ENCODE assay signal across 39 cellular contexts in the genomic region with DNA sequence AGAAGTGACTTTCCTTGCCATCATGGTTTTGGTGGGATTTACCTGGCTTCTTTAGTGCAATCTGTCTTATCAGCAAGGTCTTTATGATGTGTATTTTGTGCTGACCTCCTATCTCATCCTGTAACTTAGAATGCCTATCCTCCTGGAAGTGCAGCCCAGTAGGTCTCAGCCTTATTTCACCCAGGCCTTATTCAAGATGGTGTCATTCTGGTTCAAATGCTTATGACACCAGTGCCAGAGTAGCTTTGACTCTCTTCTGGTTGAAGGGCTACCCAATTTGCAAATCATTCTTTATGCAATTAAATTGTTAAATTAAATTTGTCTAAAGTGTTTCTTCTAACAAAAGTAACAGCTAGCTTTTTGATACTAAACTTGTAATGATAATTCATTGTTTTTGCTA. TPM values are rescaled to one million over a fixed set of nuclear protein-coding genes. Genes with fewer than 3 reads are reported as not detected.
"Had no signal": no experiment of that assay in that cellular context is flagged by ENCODE, and none has a peak within 500 bp of the region (broad histone marks: within the 10 kb centered on the region; RNA-seq: fewer than 3 reads in every experiment).

No MANE protein-coding gene starts in this region.

- H3K4me3 ChIP-seq: adrenal gland, ascending aorta, body of pancreas, breast epithelium, cardiac muscle cell had no signal

- ATAC-seq: activated naive CD4-positive, alpha-beta T cell treated with anti-CD3 and anti-CD28 coated beads, Interleukin-2, amount 50 U/mL, for 72 hours; activated naive CD8-positive, alpha-beta T cell treated with anti-CD3 and anti-CD28 coated beads, Interleukin-2, amount 50 U/mL, for 24 hours; activated T-cell treated with anti-CD3 and anti-CD28 coated beads, Interleukin-2, amount 50 U/mL, for 4 hours; activated T-cell treated with anti-CD3 and anti-CD28 coated beads, Interleukin-2, amount 50 U/mL, for 72 hours; activated T-helper 17 cell treated with anti-CD3 and anti-CD28 coated beads, Interleukin-2, amount 50 U/mL, for 72 hours; body of pancreas had no signal

- H3K4me1 ChIP-seq: adrenal gland, ascending aorta, body of pancreas, breast epithelium had no signal

- DNase-seq: activated effector memory CD4-positive, alpha-beta T cell treated with anti-CD3 and anti-CD28 coated beads, Interleukin-2, amount 50 U/mL, for 16 hours; activated effector memory CD4-positive, alpha-beta T cell treated with Interleukin-2 at 50 U/mL for 16 hours; activated gamma-delta T cell; activated gamma-delta T cell treated with Interleukin-2 at 50 U/mL for 16 hours; activated naive CD4-positive, alpha-beta T cell; activated naive CD4-positive, alpha-beta T cell treated with anti-CD3 and anti-CD28 coated beads for 36 hours; activated naive CD4-positive, alpha-beta T cell treated with anti-CD3 and anti-CD28 coated beads, Interleukin-2, amount 10 ng/mL, durations not matched to agents 7 days and 5 days; activated naive CD4-positive, alpha-beta T cell treated with anti-CD3 and anti-CD28 coated beads, Interleukin-2, amount 50 U/mL, for 16 hours; activated naive CD4-positive, alpha-beta T cell treated with Interleukin-2 at 50 U/mL for 16 hours; activated naive CD8-positive, alpha-beta T cell treated with anti-CD3 and anti-CD28 coated beads for 36 hours; activated naive CD8-positive, alpha-beta T cell treated with anti-CD3 and anti-CD28 coated beads, Interleukin-2, amount 10 ng/mL, durations not matched to agents 7 days and 5 days; activated naive CD8-positive, alpha-beta T cell treated with anti-CD3 and anti-CD28 coated beads, Interleukin-2, amount 50 U/mL, for 24 hours; activated T-cell treated with anti-CD3 and anti-CD28 coated beads, Interleukin-2, amount 50 U/mL, for 24 hours; activated T-cell treated with anti-CD3 and anti-CD28 coated beads, Interleukin-2, amount 50 U/mL, for 4 hours; activated T-cell treated with anti-CD3 and anti-CD28 coated beads, Interleukin-2, amount 50 U/mL, for 48 hours; activated T-cell treated with anti-CD3 and anti-CD28 coated beads, Interleukin-2, amount 50 U/mL, for 72 hours; adrenal gland; amniotic stem cell; amygdala; anterior cingulate cortex; aorta; body of pancreas; brain microvascular endothelial cell; caudate nucleus; central memory CD4-positive, alpha-beta T cell; cerebellar nuclear complex had no signal

- H3K9me3 ChIP-seq: adrenal gland, ascending aorta, body of pancreas, breast epithelium had no signal

- H3K27ac ChIP-seq: adrenal gland, ascending aorta, body of pancreas, brain microvascular endothelial cell, breast epithelium, cardiac muscle cell had no signal

- H3K27me3 ChIP-seq: adrenal gland, ascending aorta, body of pancreas, brain microvascular endothelial cell, breast epithelium, cardiac muscle cell had no signal

- FAIRE-seq: astrocyte, bronchial epithelial cell had no signal

- H3K36me3 ChIP-seq: adrenal gland, ascending aorta, brain microvascular endothelial cell, breast epithelium, cardiac muscle cell had no signal

RNA-seq across cellular contexts. Expression of a gene that starts 58.8 kb away (rescaled TPM):
- total RNA-seq: activated naive CD4-positive, alpha-beta T cell treated with anti-CD3 and anti-CD28 coated beads for 36 hours; activated naive CD4-positive, alpha-beta T cell treated with anti-CD3 and anti-CD28 coated beads, Interleukin-2, amount 50 U/mL, for 72 hours; activated naive CD8-positive, alpha-beta T cell treated with anti-CD3 and anti-CD28 coated beads for 36 hours; activated naive CD8-positive, alpha-beta T cell treated with anti-CD3 and anti-CD28 coated beads, Interleukin-2, amount 10 ng/mL, durations not matched to agents 7 days and 5 days; activated T-cell treated with anti-CD3 and anti-CD28 coated beads, Interleukin-2, amount 50 U/mL, for 4 hours; activated T-cell treated with anti-CD3 and anti-CD28 coated beads, Interleukin-2, amount 50 U/mL, for 72 hours; activated T-helper 1 cell treated with anti-CD3 and anti-CD28 coated beads, Interleukin-12 subunit alpha, Interleukin-12 subunit beta, Interleukin-2, Interleukin-4 antibody, amounts not matched to agents 30 ng/mL and 10 ng/mL and 1 ng/mL, durations not matched to agents 14 hours and 24 hours and 36 hours; activated T-helper 17 cell treated with anti-CD3 and anti-CD28 coated beads, Interleukin-2, amount 50 U/mL, for 72 hours; activated T-helper 2 cell treated with anti-CD3 and anti-CD28 coated beads, Interferon-gamma antibody, Interleukin-2, Interleukin-4, amounts not matched to agents 10 μg/mL and 5 μg/mL and 100 μg/mL, durations not matched to agents 14 hours and 24 hours and 36 hours; adrenal gland; aorta; ascending aorta; astrocyte; body of pancreas; breast epithelium; cardiac muscle cell; cardiac septum; cerebellum; chondrocyte had no signal
- polyA plus RNA-seq: adipose tissue, adrenal gland, cardiac muscle cell had no signal
